Comparison of ENCODE assay signal across 11 cellular contexts in genomic region chr14:28240909-28241308, GRCh38.
"Had no signal": no experiment of that assay in that cellular context is flagged by ENCODE, and none has a peak within 500 bp of the region (broad histone marks: within the 10 kb centered on the region; RNA-seq: fewer than 3 reads in every experiment).

No MANE protein-coding gene starts in this region.

- FAIRE-seq: H1, H54 had no signal

- DNase-seq: GM23248, GOT3, H7, H9, HCEC 1CT, HFFc6 had no signal

- H3K36me3 ChIP-seq: HAP-1 had no signal

- H3K9me3 ChIP-seq: HAP-1 had no signal

- ATAC-seq: GM23338, HCT116 had no signal

- H2AFZ ChIP-seq: GM23248, GM23338 had no signal

- H3K4me3 Mint-ChIP-seq: GM23338, H9, HFFc6 had no signal

- H3K4me3 ChIP-seq: GM23248, GM23338, HAP-1 had no signal

- H3K4me2 ChIP-seq: GM23338 had no signal

- H3K27ac ChIP-seq: GM23248 had no signal

- H3K9ac ChIP-seq: GM23248 had no signal

- H3K4me1 ChIP-seq: HAP-1 had no signal

- H3K27ac Mint-ChIP-seq: GM23338, H9, HFFc6 had no signal
